ENCODE assay signal across 8 cellular contexts in the genomic region with DNA sequence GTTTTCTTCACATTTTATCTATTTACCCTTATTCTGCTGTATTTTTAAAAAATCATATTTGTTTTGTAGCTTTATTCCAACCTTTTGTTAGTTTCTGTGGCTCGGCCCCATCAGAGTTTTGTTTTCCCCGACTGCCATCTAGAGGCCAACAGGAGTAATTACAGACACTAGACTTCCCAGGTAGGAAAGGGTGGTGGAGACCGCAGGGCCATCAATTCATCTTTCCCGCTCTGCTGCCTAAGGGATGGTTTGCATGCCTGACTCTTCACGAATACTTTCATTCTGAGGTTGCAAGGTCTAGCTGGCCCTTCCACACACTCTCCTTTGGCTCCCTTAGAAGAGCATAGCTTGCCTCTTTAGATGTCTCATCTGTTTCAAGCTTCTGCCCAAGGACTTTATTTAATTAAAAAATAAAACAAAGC. TPM values are rescaled to one million over a fixed set of nuclear protein-coding genes. Genes with fewer than 3 reads are reported as not detected.
A peak's percentile ranks its signal among the peaks of the same experiment; 100 is the strongest.
DNase-seq lines count a peak whose midpoint lies in the region; ATAC-seq and TF ChIP-seq lines count a peak whose summit lies in the region.

No MANE protein-coding gene starts in this region.

- H3K27me3 Mint-ChIP-seq in activated CD8-positive, alpha-beta memory T cell treated with anti-CD3 and anti-CD28 coated beads, Interleukin-2, amount 10 ng/mL, durations not matched to agents 7 days and 5 days = peaks cover 24% of the 10 kb centered on the region
- peaks cover 13 to 15% of the 10 kb centered on the region in 2 donors for H3K27me3 Mint-ChIP-seq in natural killer cell treated with Interleukin-12 subunit alpha and Interleukin-12 subunit beta and Interleukin-15 and Interleukin-18, amount 100 ng/mL, for 72 hours
- H3K27me3 Mint-ChIP-seq in stimulated activated memory B cell treated with anti-CD40 and anti-IgM and Interleukin-4, amounts not matched to agents 10 μg/mL and 1 μg/mL and 100 μg/mL, for 72 hours = no peaks in the 10 kb centered on the region

- H3K4me3 Mint-ChIP-seq in activated CD8-positive, alpha-beta memory T cell treated with anti-CD3 and anti-CD28 coated beads, Interleukin-2, amount 10 ng/mL, durations not matched to agents 7 days and 5 days = no peak overlapping the region
- H3K4me3 Mint-ChIP-seq in natural killer cell treated with Interleukin-12 subunit alpha and Interleukin-12 subunit beta and Interleukin-15 and Interleukin-18, amount 100 ng/mL, for 72 hours = no peak overlapping the region
- no peak overlapping the region for H3K4me3 Mint-ChIP-seq in stimulated activated memory B cell treated with anti-CD40 and anti-IgM and Interleukin-4, amounts not matched to agents 10 μg/mL and 1 μg/mL and 100 μg/mL, for 72 hours

- 0 to 9% methylated on average over 5 of the region's 5 CpGs for WGBS in esophagus squamous epithelium, 2 donors

- no peak overlapping the region for H3K4me3 ChIP-seq in AG10803 (ENCODE audit: low read length)
- no peak overlapping the region for H3K4me3 ChIP-seq in GM12875 (ENCODE audit: low read depth, low read length)
- no peak overlapping the region for H3K4me3 ChIP-seq in esophagus squamous epithelium

- no peaks in the 10 kb centered on the region for H3K9me3 ChIP-seq in esophagus squamous epithelium

- H3K9me3 Mint-ChIP-seq in activated CD8-positive, alpha-beta memory T cell treated with anti-CD3 and anti-CD28 coated beads, Interleukin-2, amount 10 ng/mL, durations not matched to agents 7 days and 5 days (ENCODE audit: low read depth) = no peaks in the 10 kb centered on the region
- no peaks in the 10 kb centered on the region for H3K9me3 Mint-ChIP-seq in natural killer cell treated with Interleukin-12 subunit alpha and Interleukin-12 subunit beta and Interleukin-15 and Interleukin-18, amount 100 ng/mL, for 72 hours
- H3K9me3 Mint-ChIP-seq in stimulated activated memory B cell treated with anti-CD40 and anti-IgM and Interleukin-4, amounts not matched to agents 10 μg/mL and 1 μg/mL and 100 μg/mL, for 72 hours = no peaks in the 10 kb centered on the region

- TF ChIP-seq CTCF in AG10803 (conservative IDR thresholded peaks at IDR 0.05; ENCODE audit: low read length) (peak; percentile 79), GM12875 (IDR thresholded peaks at IDR 0.05; ENCODE audit: borderline replicate concordance, insufficient read depth, low read depth, low read length) (peak; percentile 62; the same call in 1 of the 2 replicates), esophagus squamous epithelium (IDR thresholded peaks at IDR 0.05) (peak; percentile 59 to 89 (median 82))

- intact Hi-C loops in esophagus squamous epithelium (cut with DNase I) = loop anchor here (5.0 kb wide), 1 partner anchor 199 kb away; no protein-coding TSS in a partner anchor

- H3K4me1 Mint-ChIP-seq in activated CD8-positive, alpha-beta memory T cell treated with anti-CD3 and anti-CD28 coated beads, Interleukin-2, amount 10 ng/mL, durations not matched to agents 7 days and 5 days = peaks cover 17% of the 10 kb centered on the region
- H3K4me1 Mint-ChIP-seq in natural killer cell treated with Interleukin-12 subunit alpha and Interleukin-12 subunit beta and Interleukin-15 and Interleukin-18, amount 100 ng/mL, for 72 hours (ENCODE audit: low read depth in 2 of 2) = peaks cover 9 to 17% of the 10 kb centered on the region in 2 donors
- peaks cover 17% of the 10 kb centered on the region for H3K4me1 Mint-ChIP-seq in stimulated activated memory B cell treated with anti-CD40 and anti-IgM and Interleukin-4, amounts not matched to agents 10 μg/mL and 1 μg/mL and 100 μg/mL, for 72 hours

- no peaks in the 10 kb centered on the region for H3K36me3 ChIP-seq in esophagus squamous epithelium

- no peaks in the 10 kb centered on the region for H3K27me3 ChIP-seq in esophagus squamous epithelium

- DNase-seq in AG10803 (ENCODE audit: low read depth) = peak; percentile 49
- peak; percentile 23 for DNase-seq in NCI-H748 (lab: John Stamatoyannopoulos, UW; ENCODE audit: unreplicated experiment)
- DNase-seq in activated CD8-positive, alpha-beta memory T cell treated with anti-CD3 and anti-CD28 coated beads, Interleukin-2, amount 10 ng/mL, durations not matched to agents 7 days and 5 days = peak; percentile 48
- DNase-seq in esophagus squamous epithelium (lab: John Stamatoyannopoulos, UW) = no peak
- no peak for DNase-seq in natural killer cell treated with Interleukin-12 subunit alpha and Interleukin-12 subunit beta and Interleukin-15 and Interleukin-18, amount 100 ng/mL, for 72 hours (ENCODE audit: low spot score)

- no peak overlapping the region for H3K27ac Mint-ChIP-seq in activated CD8-positive, alpha-beta memory T cell treated with anti-CD3 and anti-CD28 coated beads, Interleukin-2, amount 10 ng/mL, durations not matched to agents 7 days and 5 days
- no peak overlapping the region for H3K27ac Mint-ChIP-seq in natural killer cell treated with Interleukin-12 subunit alpha and Interleukin-12 subunit beta and Interleukin-15 and Interleukin-18, amount 100 ng/mL, for 72 hours
- no peak overlapping the region for H3K27ac Mint-ChIP-seq in stimulated activated memory B cell treated with anti-CD40 and anti-IgM and Interleukin-4, amounts not matched to agents 10 μg/mL and 1 μg/mL and 100 μg/mL, for 72 hours

- peak; percentile 64 for ATAC-seq in activated CD8-positive, alpha-beta memory T cell treated with anti-CD3 and anti-CD28 coated beads, Interleukin-2, amount 10 ng/mL, durations not matched to agents 7 days and 5 days
- ATAC-seq in natural killer cell treated with Interleukin-12 subunit alpha and Interleukin-12 subunit beta and Interleukin-15 and Interleukin-18, amount 100 ng/mL, for 72 hours = peak; percentile 57 to 77
- ATAC-seq in HG03139 (IDR thresholded peaks at IDR 0.05; ENCODE audit: unreplicated experiment) = no peak
- ATAC-seq in stimulated activated memory B cell treated with anti-CD40 and anti-IgM and Interleukin-4, amounts not matched to agents 10 μg/mL and 1 μg/mL and 100 μg/mL, for 72 hours = no peak

- H3K4me1 ChIP-seq in esophagus squamous epithelium = peaks cover 0 to 3% (median 0%) of the 10 kb centered on the region in 3 donors

- no peaks in the 10 kb centered on the region for H3K36me3 Mint-ChIP-seq in activated CD8-positive, alpha-beta memory T cell treated with anti-CD3 and anti-CD28 coated beads, Interleukin-2, amount 10 ng/mL, durations not matched to agents 7 days and 5 days
- no peaks in the 10 kb centered on the region for H3K36me3 Mint-ChIP-seq in natural killer cell treated with Interleukin-12 subunit alpha and Interleukin-12 subunit beta and Interleukin-15 and Interleukin-18, amount 100 ng/mL, for 72 hours
- no peaks in the 10 kb centered on the region for H3K36me3 Mint-ChIP-seq in stimulated activated memory B cell treated with anti-CD40 and anti-IgM and Interleukin-4, amounts not matched to agents 10 μg/mL and 1 μg/mL and 100 μg/mL, for 72 hours

- no peak for TF ChIP-seq POLR2A in esophagus squamous epithelium (IDR thresholded peaks at IDR 0.05)

- CTCF ChIA-PET in activated CD8-positive, alpha-beta memory T cell treated with anti-CD3 and anti-CD28 coated beads, Interleukin-2, amount 10 ng/mL, durations not matched to agents 7 days and 5 days (lab: Charles Lee) = interaction anchor here (0.6 to 5.2 kb wide), 60 partner anchors 9 to 705 kb away, joined by 3 to 141 read pairs (median 5); a partner anchor contains a TSS

- H3K27ac ChIP-seq in esophagus squamous epithelium = no peak overlapping the region

RNA-seq across cellular contexts. Expression of a gene that starts 38.3 kb away (rescaled TPM):
- total RNA-seq in activated CD8-positive, alpha-beta memory T cell treated with anti-CD3 and anti-CD28 coated beads, Interleukin-2, amount 10 ng/mL, durations not matched to agents 7 days and 5 days = not detected
- total RNA-seq in esophagus squamous epithelium = not detected
- total RNA-seq in natural killer cell treated with Interleukin-12 subunit alpha and Interleukin-12 subunit beta and Interleukin-15 and Interleukin-18, amount 100 ng/mL, for 72 hours = not detected

Comparison
In these comparisons a context has a peak if more than half of its experiments do, and no peak if none do; other contexts are left out.
1. DNase-seq: peak in AG10803 (single experiment), NCI-H748 (single experiment) and activated CD8-positive, alpha-beta memory T cell treated with anti-CD3 and anti-CD28 coated beads, Interleukin-2, amount 10 ng/mL, durations not matched to agents 7 days and 5 days (single experiment); none in esophagus squamous epithelium (single experiment) and natural killer cell treated with Interleukin-12 subunit alpha and Interleukin-12 subunit beta and Interleukin-15 and Interleukin-18, amount 100 ng/mL, for 72 hours (single experiment).
2. ATAC-seq: peak in activated CD8-positive, alpha-beta memory T cell treated with anti-CD3 and anti-CD28 coated beads, Interleukin-2, amount 10 ng/mL, durations not matched to agents 7 days and 5 days (single experiment) and natural killer cell treated with Interleukin-12 subunit alpha and Interleukin-12 subunit beta and Interleukin-15 and Interleukin-18, amount 100 ng/mL, for 72 hours (2 of 2); none in HG03139 (single experiment) and stimulated activated memory B cell treated with anti-CD40 and anti-IgM and Interleukin-4, amounts not matched to agents 10 μg/mL and 1 μg/mL and 100 μg/mL, for 72 hours (single experiment).
3. Peak in every context shown above with its lines, with median percentiles within 50 percentile points of each other: CTCF ChIP-seq.